In genomic region chr1:12614402-12615165, GRCh38 we compare ENCODE assay signal across 8 cellular contexts. TPM values are rescaled to one million over a fixed set of nuclear protein-coding genes. Genes with fewer than 3 reads are reported as not detected.
DNase-seq lines count a peak whose midpoint lies in the region; ATAC-seq and TF ChIP-seq lines count a peak whose summit lies in the region.

No MANE protein-coding gene starts in this region.

- no peaks in the 10 kb centered on the region for H3K79me2 ChIP-seq in parathyroid adenoma

- no peaks in the 10 kb centered on the region for H3K9me3 ChIP-seq in BLaER1 treated with 17β-estradiol and CSF1 and Interleukin-3, amounts not matched to agents 10 nM and 100 nM (replicated peaks in 1 of 11)
- no peaks in the 10 kb centered on the region for H3K9me3 ChIP-seq in Panc1 (ENCODE audit: control insufficient read depth, insufficient read depth, low read depth, low read length)
- no peaks in the 10 kb centered on the region for H3K9me3 ChIP-seq in parathyroid adenoma (ENCODE audit: control insufficient read depth, low read length)

- in situ Hi-C loops in Panc1 (cut with HindIII; ENCODE audit: low pct_unique_long_range_greater_than_20kb, low sequenced_read_pairs): no loop called here

- CTCF ChIA-PET in Panc1 (lab: Charles Lee): no interaction called here

- H3K36me3 ChIP-seq in BLaER1 treated with 17β-estradiol and CSF1 and Interleukin-3, amounts not matched to agents 10 nM and 100 nM: no peaks in the 10 kb centered on the region
- H3K36me3 ChIP-seq in Panc1 (ENCODE audit: control insufficient read depth, insufficient read depth, low read length) (peaks cover 5% of the 10 kb centered on the region; the same call in 1 of the 2 replicates), parathyroid adenoma (ENCODE audit: control insufficient read depth, insufficient read depth, low read length) (no peaks in the 10 kb centered on the region)

- BruUV-seq in Panc1 (replicated peaks; lab: Mats Ljungman, UMichigan): no TSS peak

- peak overlapping the region in 4 of 11 experiments; percentile 36 to 75 (median 52); a peak in 5 of 22 replicates for H3K9ac ChIP-seq in BLaER1 treated with 17β-estradiol and CSF1 and Interleukin-3, amounts not matched to agents 10 nM and 100 nM
- H3K9ac ChIP-seq in parathyroid adenoma: no peak overlapping the region

- ATAC-seq in Panc1 (no peak), HG02870 (IDR thresholded peaks at IDR 0.05; ENCODE audit: unreplicated experiment) (no peak), HG03432 (IDR thresholded peaks at IDR 0.05; ENCODE audit: unreplicated experiment) (no peak)

- H4K20me1 ChIP-seq in BLaER1 treated with 17β-estradiol and CSF1 and Interleukin-3, amounts not matched to agents 10 nM and 100 nM: peaks cover 0 to 6% (median 0%) of the 10 kb centered on the region in 11 experiments; a peak in 2 of 22 replicates

- DNase-seq in Panc1 (ENCODE audit: low read depth, low spot score) (no peak), epithelial cell of proximal tubule (ENCODE audit: low read depth) (no peak), DMS53 (lab: John Stamatoyannopoulos, UW) (no peak), NCI-H446 (lab: John Stamatoyannopoulos, UW) (no peak)

- H3K27ac ChIP-seq in BLaER1 treated with 17β-estradiol and CSF1 and Interleukin-3, amounts not matched to agents 10 nM and 100 nM: peak overlapping the region in 5 of 11 experiments; percentile 11 to 69 (median 49); a peak in 8 of 22 replicates
- H3K27ac ChIP-seq in Panc1 (ENCODE audit: low read length) (peak overlapping the region; percentile 95), parathyroid adenoma (peak overlapping the region; percentile 93)

- intact Hi-C loops in Panc1 (cut with micrococcal nuclease; ENCODE audit: unreplicated experiment): no loop called here

- peaks cover 41 to 64% (median 50%) of the 10 kb centered on the region in 10 experiments for H3K4me1 ChIP-seq in BLaER1 treated with 17β-estradiol and CSF1 and Interleukin-3, amounts not matched to agents 10 nM and 100 nM
- H3K4me1 ChIP-seq in Panc1 (ENCODE audit: control insufficient read depth, insufficient read depth, low read length) (peaks cover 48% of the 10 kb centered on the region), parathyroid adenoma (no peaks in the 10 kb centered on the region)

- POLR2A ChIA-PET in Panc1 (lab: Charles Lee): interaction anchor here (0.6 to 0.9 kb wide), 2 partner anchors 16 to 74 kb away, joined by 3 to 5 read pairs; no protein-coding TSS in a partner anchor

- TF ChIP-seq CTCF in Panc1 (IDR thresholded peaks at IDR 0.05) (no peak), epithelial cell of proximal tubule (conservative IDR thresholded peaks at IDR 0.05; ENCODE audit: low read depth, low read length) (no peak), parathyroid adenoma (IDR thresholded peaks at IDR 0.05) (no peak)

- peak overlapping the region in 10 of 11 experiments; percentile 95 to 99 (median 97); a peak in 19 of 22 replicates for H3K4me2 ChIP-seq in BLaER1 treated with 17β-estradiol and CSF1 and Interleukin-3, amounts not matched to agents 10 nM and 100 nM
- H3K4me2 ChIP-seq in parathyroid adenoma (ENCODE audit: low read length): peak overlapping the region; percentile 94

- H3K4me3 ChIP-seq in BLaER1 treated with 17β-estradiol and CSF1 and Interleukin-3, amounts not matched to agents 10 nM and 100 nM: peak overlapping the region in 2 of 10 experiments; percentile 63 to 69; a peak in 2 of 20 replicates
- H3K4me3 ChIP-seq in Panc1 (ENCODE audit: low read depth in 2 of 2, low read length in 2 of 2) (peak overlapping the region; percentile 92 to 95), epithelial cell of proximal tubule (ENCODE audit: low read depth, low read length) (peak overlapping the region; percentile 86), parathyroid adenoma (ENCODE audit: low read depth, low read length) (peak overlapping the region; percentile 88)

- peaks cover 10 to 55% (median 49%) of the 10 kb centered on the region in 11 experiments for H3K27me3 ChIP-seq in BLaER1 treated with 17β-estradiol and CSF1 and Interleukin-3, amounts not matched to agents 10 nM and 100 nM
- H3K27me3 ChIP-seq in Panc1 (ENCODE audit: control insufficient read depth, insufficient read depth, low read length) (no peaks in the 10 kb centered on the region), parathyroid adenoma (ENCODE audit: control insufficient read depth, insufficient read depth, low read length) (no peaks in the 10 kb centered on the region)

- no peak overlapping the region for H2AFZ ChIP-seq in parathyroid adenoma

RNA-seq across cellular contexts. Expression of gene DHRS3, which starts 3.4 kb away (rescaled TPM):
- total RNA-seq in Panc1 (2021; ENCODE audit: unreplicated experiment): 113 TPM
- 143 TPM for polyA plus RNA-seq in Panc1 (2012; ENCODE audit: insufficient read length)
- total RNA-seq in epithelial cell of proximal tubule: 52.7 and 60.5 TPM in 2 replicates

RNA-seq across cellular contexts. Expression of gene AADACL4, which starts 29.3 kb away (rescaled TPM):
- total RNA-seq in Panc1 (2021; ENCODE audit: unreplicated experiment): not detected
- polyA plus RNA-seq in Panc1 (2012; ENCODE audit: insufficient read length): not detected
- not detected in 2 replicates for total RNA-seq in epithelial cell of proximal tubule
